ENCODE assay signal across 1 cellular context in the genomic region with DNA sequence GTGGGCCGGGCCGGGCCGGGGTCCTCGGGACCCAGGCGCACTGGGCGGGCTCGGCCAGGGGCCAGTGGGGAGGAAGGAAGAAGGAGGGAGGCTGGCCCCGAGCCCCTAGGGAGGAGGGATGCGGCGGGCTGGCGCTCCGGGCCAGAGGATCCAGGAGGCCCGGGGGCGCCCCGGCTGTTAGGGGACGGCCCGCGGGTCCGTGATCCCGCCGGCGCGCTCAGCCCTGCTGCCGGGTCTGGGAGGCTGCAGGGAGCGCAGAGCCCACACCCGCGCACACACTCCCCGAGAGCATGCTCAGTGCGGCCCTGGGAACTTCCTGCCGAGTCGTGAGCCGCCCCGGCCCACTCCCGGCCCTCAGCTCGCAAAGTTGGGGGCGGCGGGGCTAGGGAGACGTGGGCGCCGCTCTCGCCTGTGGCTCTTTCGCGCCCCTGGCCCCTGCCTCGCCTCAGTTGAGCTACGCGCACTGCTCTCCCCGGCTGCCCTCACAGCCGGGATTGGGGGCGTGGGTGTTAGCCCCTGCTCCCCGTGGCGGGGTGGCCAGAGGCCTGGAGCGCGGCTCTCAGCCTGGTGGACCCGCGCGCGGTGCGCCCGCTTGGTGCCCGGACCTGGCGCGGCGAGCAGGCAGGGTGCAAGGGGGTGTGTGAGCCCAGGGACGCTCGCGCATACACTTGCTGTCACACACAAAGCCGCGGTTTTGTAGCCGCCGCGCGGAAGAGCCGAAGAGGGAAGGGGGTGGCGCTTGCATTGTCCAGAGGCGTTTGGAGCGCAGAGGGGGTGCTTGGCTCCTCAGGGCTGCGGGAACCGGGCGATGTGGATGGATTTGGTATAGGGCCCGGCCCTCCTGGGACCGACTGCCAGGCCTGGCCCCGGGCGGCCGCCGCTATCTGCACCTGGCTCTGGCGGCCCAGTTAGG.
TF ChIP-seq lines count a peak whose summit lies in the region.

No MANE protein-coding gene starts in this region.

TF ChIP-seq in GM12878, 131 proteins besides CTCF, POLR2A, EP300 and RAD21 (continued from another document and continues in another):
- TF ChIP-seq PAX8 (IDR thresholded peaks at IDR 0.05) (no peak), JUND (IDR thresholded peaks at IDR 0.05; ENCODE audit: low read depth, low read length) (peak; percentile 51; the same call in 1 of the 2 replicates), CHD2 (IDR thresholded peaks at IDR 0.05; ENCODE audit: borderline replicate concordance, low read depth, low read length) (no peak; the same call in 1 of the 2 replicates), ASH2L (IDR thresholded peaks at IDR 0.05; ENCODE audit: borderline replicate concordance, low read depth) (no peak), RAD51 (IDR thresholded peaks at IDR 0.05) (no peak), KLF5 (IDR thresholded peaks at IDR 0.05; ENCODE audit: partially characterized antibody) (no peak), ESRRA (IDR thresholded peaks at IDR 0.05; ENCODE audit: low read length) (no peak), SMARCA5 (IDR thresholded peaks at IDR 0.05) (no peak; the same call in 1 of the 2 replicates), POU2F2 (IDR thresholded peaks at IDR 0.05; ENCODE audit: borderline replicate concordance, low read depth, low read length) (peak; percentile 36; the same call in 1 of the 3 replicates), CHD4 (IDR thresholded peaks at IDR 0.05) (no peak), SUZ12 (IDR thresholded peaks at IDR 0.05; ENCODE audit: unreplicated experiment) (no peak), SIN3A (IDR thresholded peaks at IDR 0.05; ENCODE audit: low read depth, low read length) (no peak), MXI1 (IDR thresholded peaks at IDR 0.05; ENCODE audit: low read depth, low read length) (0 out of 2 replicates have a peak, but pooled peaks have one; percentile 21), EED (IDR thresholded peaks at IDR 0.05; ENCODE audit: low read depth) (peak; percentile 53), FOS (IDR thresholded peaks at IDR 0.05; ENCODE audit: borderline replicate concordance, extremely low read depth, insufficient read length) (no peak)
- TF ChIP-seq, protein P1, sequence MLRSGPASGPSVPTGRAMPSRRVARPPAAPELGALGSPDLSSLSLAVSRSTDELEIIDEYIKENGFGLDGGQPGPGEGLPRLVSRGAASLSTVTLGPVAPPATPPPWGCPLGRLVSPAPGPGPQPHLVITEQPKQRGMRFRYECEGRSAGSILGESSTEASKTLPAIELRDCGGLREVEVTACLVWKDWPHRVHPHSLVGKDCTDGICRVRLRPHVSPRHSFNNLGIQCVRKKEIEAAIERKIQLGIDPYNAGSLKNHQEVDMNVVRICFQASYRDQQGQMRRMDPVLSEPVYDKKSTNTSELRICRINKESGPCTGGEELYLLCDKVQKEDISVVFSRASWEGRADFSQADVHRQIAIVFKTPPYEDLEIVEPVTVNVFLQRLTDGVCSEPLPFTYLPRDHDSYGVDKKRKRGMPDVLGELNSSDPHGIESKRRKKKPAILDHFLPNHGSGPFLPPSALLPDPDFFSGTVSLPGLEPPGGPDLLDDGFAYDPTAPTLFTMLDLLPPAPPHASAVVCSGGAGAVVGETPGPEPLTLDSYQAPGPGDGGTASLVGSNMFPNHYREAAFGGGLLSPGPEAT (IDR thresholded peaks at IDR 0.05; ENCODE audit: low read depth): no peak
- TF ChIP-seq, protein P2, sequence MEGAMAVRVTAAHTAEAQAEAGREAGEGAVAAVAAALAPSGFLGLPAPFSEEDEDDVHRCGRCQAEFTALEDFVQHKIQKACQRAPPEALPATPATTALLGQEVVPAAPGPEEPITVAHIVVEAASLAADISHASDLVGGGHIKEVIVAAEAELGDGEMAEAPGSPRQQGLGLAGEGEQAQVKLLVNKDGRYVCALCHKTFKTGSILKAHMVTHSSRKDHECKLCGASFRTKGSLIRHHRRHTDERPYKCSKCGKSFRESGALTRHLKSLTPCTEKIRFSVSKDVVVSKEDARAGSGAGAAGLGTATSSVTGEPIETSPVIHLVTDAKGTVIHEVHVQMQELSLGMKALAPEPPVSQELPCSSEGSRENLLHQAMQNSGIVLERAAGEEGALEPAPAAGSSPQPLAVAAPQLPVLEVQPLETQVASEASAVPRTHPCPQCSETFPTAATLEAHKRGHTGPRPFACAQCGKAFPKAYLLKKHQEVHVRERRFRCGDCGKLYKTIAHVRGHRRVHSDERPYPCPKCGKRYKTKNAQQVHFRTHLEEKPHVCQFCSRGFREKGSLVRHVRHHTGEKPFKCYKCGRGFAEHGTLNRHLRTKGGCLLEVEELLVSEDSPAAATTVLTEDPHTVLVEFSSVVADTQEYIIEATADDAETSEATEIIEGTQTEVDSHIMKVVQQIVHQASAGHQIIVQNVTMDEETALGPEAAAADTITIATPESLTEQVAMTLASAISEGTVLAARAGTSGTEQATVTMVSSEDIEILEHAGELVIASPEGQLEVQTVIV (IDR thresholded peaks at IDR 0.05; ENCODE audit: borderline replicate concordance, partially characterized antibody): no peak
- TF ChIP-seq, protein P3, sequence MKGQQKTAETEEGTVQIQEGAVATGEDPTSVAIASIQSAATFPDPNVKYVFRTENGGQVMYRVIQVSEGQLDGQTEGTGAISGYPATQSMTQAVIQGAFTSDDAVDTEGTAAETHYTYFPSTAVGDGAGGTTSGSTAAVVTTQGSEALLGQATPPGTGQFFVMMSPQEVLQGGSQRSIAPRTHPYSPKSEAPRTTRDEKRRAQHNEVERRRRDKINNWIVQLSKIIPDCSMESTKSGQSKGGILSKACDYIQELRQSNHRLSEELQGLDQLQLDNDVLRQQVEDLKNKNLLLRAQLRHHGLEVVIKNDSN (IDR thresholded peaks at IDR 0.05; ENCODE audit: borderline replicate concordance, extremely low read length, insufficient read depth, low read depth, low read length): no peak
- TF ChIP-seq, protein P4, sequence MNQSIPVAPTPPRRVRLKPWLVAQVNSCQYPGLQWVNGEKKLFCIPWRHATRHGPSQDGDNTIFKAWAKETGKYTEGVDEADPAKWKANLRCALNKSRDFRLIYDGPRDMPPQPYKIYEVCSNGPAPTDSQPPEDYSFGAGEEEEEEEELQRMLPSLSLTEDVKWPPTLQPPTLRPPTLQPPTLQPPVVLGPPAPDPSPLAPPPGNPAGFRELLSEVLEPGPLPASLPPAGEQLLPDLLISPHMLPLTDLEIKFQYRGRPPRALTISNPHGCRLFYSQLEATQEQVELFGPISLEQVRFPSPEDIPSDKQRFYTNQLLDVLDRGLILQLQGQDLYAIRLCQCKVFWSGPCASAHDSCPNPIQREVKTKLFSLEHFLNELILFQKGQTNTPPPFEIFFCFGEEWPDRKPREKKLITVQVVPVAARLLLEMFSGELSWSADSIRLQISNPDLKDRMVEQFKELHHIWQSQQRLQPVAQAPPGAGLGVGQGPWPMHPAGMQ (IDR thresholded peaks at IDR 0.05; ENCODE audit: borderline replicate concordance): no peak
- TF ChIP-seq, protein P5, sequence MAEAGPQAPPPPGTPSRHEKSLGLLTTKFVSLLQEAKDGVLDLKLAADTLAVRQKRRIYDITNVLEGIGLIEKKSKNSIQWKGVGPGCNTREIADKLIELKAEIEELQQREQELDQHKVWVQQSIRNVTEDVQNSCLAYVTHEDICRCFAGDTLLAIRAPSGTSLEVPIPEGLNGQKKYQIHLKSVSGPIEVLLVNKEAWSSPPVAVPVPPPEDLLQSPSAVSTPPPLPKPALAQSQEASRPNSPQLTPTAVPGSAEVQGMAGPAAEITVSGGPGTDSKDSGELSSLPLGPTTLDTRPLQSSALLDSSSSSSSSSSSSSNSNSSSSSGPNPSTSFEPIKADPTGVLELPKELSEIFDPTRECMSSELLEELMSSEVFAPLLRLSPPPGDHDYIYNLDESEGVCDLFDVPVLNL (IDR thresholded peaks at IDR 0.05; ENCODE audit: low read depth, low read length): no peak
- TF ChIP-seq, protein P6, sequence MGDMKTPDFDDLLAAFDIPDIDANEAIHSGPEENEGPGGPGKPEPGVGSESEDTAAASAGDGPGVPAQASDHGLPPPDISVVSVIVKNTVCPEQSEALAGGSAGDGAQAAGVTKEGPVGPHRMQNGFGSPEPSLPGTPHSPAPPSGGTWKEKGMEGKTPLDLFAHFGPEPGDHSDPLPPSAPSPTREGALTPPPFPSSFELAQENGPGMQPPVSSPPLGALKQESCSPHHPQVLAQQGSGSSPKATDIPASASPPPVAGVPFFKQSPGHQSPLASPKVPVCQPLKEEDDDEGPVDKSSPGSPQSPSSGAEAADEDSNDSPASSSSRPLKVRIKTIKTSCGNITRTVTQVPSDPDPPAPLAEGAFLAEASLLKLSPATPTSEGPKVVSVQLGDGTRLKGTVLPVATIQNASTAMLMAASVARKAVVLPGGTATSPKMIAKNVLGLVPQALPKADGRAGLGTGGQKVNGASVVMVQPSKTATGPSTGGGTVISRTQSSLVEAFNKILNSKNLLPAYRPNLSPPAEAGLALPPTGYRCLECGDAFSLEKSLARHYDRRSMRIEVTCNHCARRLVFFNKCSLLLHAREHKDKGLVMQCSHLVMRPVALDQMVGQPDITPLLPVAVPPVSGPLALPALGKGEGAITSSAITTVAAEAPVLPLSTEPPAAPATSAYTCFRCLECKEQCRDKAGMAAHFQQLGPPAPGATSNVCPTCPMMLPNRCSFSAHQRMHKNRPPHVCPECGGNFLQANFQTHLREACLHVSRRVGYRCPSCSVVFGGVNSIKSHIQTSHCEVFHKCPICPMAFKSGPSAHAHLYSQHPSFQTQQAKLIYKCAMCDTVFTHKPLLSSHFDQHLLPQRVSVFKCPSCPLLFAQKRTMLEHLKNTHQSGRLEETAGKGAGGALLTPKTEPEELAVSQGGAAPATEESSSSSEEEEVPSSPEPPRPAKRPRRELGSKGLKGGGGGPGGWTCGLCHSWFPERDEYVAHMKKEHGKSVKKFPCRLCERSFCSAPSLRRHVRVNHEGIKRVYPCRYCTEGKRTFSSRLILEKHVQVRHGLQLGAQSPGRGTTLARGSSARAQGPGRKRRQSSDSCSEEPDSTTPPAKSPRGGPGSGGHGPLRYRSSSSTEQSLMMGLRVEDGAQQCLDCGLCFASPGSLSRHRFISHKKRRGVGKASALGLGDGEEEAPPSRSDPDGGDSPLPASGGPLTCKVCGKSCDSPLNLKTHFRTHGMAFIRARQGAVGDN (IDR thresholded peaks at IDR 0.05): peak; percentile 29
- TF ChIP-seq, protein P7, sequence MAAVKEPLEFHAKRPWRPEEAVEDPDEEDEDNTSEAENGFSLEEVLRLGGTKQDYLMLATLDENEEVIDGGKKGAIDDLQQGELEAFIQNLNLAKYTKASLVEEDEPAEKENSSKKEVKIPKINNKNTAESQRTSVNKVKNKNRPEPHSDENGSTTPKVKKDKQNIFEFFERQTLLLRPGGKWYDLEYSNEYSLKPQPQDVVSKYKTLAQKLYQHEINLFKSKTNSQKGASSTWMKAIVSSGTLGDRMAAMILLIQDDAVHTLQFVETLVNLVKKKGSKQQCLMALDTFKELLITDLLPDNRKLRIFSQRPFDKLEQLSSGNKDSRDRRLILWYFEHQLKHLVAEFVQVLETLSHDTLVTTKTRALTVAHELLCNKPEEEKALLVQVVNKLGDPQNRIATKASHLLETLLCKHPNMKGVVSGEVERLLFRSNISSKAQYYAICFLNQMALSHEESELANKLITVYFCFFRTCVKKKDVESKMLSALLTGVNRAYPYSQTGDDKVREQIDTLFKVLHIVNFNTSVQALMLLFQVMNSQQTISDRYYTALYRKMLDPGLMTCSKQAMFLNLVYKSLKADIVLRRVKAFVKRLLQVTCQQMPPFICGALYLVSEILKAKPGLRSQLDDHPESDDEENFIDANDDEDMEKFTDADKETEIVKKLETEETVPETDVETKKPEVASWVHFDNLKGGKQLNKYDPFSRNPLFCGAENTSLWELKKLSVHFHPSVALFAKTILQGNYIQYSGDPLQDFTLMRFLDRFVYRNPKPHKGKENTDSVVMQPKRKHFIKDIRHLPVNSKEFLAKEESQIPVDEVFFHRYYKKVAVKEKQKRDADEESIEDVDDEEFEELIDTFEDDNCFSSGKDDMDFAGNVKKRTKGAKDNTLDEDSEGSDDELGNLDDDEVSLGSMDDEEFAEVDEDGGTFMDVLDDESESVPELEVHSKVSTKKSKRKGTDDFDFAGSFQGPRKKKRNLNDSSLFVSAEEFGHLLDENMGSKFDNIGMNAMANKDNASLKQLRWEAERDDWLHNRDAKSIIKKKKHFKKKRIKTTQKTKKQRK (IDR thresholded peaks at IDR 0.05; ENCODE audit: low read depth, low read length): no peak
- TF ChIP-seq, protein P8, sequence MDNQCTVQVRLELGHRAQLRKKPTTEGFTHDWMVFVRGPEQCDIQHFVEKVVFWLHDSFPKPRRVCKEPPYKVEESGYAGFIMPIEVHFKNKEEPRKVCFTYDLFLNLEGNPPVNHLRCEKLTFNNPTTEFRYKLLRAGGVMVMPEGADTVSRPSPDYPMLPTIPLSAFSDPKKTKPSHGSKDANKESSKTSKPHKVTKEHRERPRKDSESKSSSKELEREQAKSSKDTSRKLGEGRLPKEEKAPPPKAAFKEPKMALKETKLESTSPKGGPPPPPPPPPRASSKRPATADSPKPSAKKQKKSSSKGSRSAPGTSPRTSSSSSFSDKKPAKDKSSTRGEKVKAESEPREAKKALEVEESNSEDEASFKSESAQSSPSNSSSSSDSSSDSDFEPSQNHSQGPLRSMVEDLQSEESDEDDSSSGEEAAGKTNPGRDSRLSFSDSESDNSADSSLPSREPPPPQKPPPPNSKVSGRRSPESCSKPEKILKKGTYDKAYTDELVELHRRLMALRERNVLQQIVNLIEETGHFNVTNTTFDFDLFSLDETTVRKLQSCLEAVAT (IDR thresholded peaks at IDR 0.05): no peak
- TF ChIP-seq, protein P9, sequence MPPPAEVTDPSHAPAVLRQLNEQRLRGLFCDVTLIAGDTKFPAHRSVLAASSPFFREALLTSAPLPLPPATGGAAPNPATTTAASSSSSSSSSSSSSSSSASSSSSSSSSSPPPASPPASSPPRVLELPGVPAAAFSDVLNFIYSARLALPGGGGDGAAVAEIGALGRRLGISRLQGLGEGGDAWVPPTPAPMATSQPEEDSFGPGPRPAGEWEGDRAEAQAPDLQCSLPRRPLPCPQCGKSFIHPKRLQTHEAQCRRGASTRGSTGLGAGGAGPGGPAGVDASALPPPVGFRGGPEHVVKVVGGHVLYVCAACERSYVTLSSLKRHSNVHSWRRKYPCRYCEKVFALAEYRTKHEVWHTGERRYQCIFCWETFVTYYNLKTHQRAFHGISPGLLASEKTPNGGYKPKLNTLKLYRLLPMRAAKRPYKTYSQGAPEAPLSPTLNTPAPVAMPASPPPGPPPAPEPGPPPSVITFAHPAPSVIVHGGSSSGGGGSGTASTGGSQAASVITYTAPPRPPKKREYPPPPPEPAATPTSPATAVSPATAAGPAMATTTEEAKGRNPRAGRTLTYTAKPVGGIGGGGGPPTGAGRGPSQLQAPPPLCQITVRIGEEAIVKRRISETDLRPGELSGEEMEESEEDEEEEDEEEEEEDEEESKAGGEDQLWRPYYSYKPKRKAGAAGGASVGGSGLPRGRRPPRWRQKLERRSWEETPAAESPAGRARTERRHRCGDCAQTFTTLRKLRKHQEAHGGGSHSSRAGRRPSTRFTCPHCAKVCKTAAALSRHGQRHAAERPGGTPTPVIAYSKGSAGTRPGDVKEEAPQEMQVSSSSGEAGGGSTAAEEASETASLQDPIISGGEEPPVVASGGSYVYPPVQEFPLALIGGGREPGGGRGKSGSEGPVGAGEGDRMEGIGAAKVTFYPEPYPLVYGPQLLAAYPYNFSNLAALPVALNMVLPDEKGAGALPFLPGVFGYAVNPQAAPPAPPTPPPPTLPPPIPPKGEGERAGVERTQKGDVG (CRISPR knock-in tag; IDR thresholded peaks at IDR 0.05): no peak
